Comparison of ENCODE assay signal across 36 cellular contexts in genomic region chr11:62306227-62306626, GRCh38. TPM values are rescaled to one million over a fixed set of nuclear protein-coding genes. Genes with fewer than 3 reads are reported as not detected.
"Had no signal": no experiment of that assay in that cellular context is flagged by ENCODE, and none has a peak within 500 bp of the region (broad histone marks: within the 10 kb centered on the region; RNA-seq: fewer than 3 reads in every experiment).

No MANE protein-coding gene starts in this region.

- H3K27ac ChIP-seq: colonic mucosa, esophagus squamous epithelium, heart right ventricle, prostate gland, right atrium auricular region, sigmoid colon, stomach, tibial artery, upper lobe of left lung had no signal

- ATAC-seq: effector memory CD8-positive, alpha-beta T cell; heart right ventricle; left lobe of liver; mucosa of descending colon; naive thymus-derived CD4-positive, alpha-beta T cell; stimulated activated effector memory CD8-positive, alpha-beta T cell treated with anti-CD3 and anti-CD28 coated beads, Interleukin-12 subunit alpha, Interleukin-12 subunit beta, amount 100 ng/mL, for 72 hours had no signal

- H3K36me3 Mint-ChIP-seq: mesothelial cell of epicardium; stimulated activated effector memory CD8-positive, alpha-beta T cell treated with anti-CD3 and anti-CD28 coated beads, Interleukin-12 subunit alpha, Interleukin-12 subunit beta, amount 100 ng/mL, for 72 hours had no signal

- H3K9me3 ChIP-seq: colonic mucosa, mucosa of descending colon, prostate gland, sigmoid colon, tibial artery had no signal

- DNase-seq: colonic mucosa; effector memory CD8-positive, alpha-beta T cell; erythroblast; esophagus squamous epithelium; foreskin melanocyte; glutamatergic neuron; heart right ventricle; hypothalamus; mesenchymal stem cell; mucosa of descending colon; naive thymus-derived CD4-positive, alpha-beta T cell; nucleus accumbens; sigmoid colon; stimulated activated CD4-positive, alpha-beta T cell treated with anti-CD3 and anti-CD28 coated beads, Interleukin-2, amount 100 ng/mL, for 24 hours; stimulated activated CD4-positive, alpha-beta T cell treated with anti-CD3 and anti-CD28 coated beads, Interleukin-4, amount 100 ng/mL, for 24 hours; stimulated activated naive CD4-positive, alpha-beta T cell treated with Interleukin-2 at 50 U/mL for 16 hours; stomach; tibial artery; upper lobe of left lung had no signal

- H3K9me3 Mint-ChIP-seq: dendritic cell treated with granulocyte-macrophage colony-stimulating factor and Interleukin-4, amounts not matched to agents 40 ng/mL and 50 ng/mL, for 4 days; effector memory CD8-positive, alpha-beta T cell; stimulated activated effector memory CD8-positive, alpha-beta T cell treated with anti-CD3 and anti-CD28 coated beads, Interleukin-12 subunit alpha, Interleukin-12 subunit beta, amount 100 ng/mL, for 72 hours had no signal

- H3K36me3 ChIP-seq: colonic mucosa, esophagus squamous epithelium, heart right ventricle, prostate gland, right atrium auricular region, sigmoid colon, stomach, tibial artery, upper lobe of left lung had no signal

- H3K27ac Mint-ChIP-seq: dendritic cell treated with granulocyte-macrophage colony-stimulating factor and Interleukin-4, amounts not matched to agents 40 ng/mL and 50 ng/mL, for 4 days; effector memory CD8-positive, alpha-beta T cell; mesothelial cell of epicardium; naive thymus-derived CD4-positive, alpha-beta T cell; nephron; stimulated activated effector memory CD8-positive, alpha-beta T cell treated with anti-CD3 and anti-CD28 coated beads, Interleukin-12 subunit alpha, Interleukin-12 subunit beta, amount 100 ng/mL, for 72 hours had no signal

- FAIRE-seq: endometrium, keratinocyte, urothelium cell line had no signal

- H3K27me3 ChIP-seq: colonic mucosa, right atrium auricular region had no signal

- H3K4me3 ChIP-seq: colonic mucosa, esophagus squamous epithelium, heart right ventricle, lung, mucosa of descending colon, prostate gland, right atrium auricular region, sigmoid colon, stomach, tibial artery, upper lobe of left lung had no signal

- H3K4me1 ChIP-seq: colonic mucosa, esophagus squamous epithelium, prostate gland, right atrium auricular region, stomach had no signal

- H3K4me3 Mint-ChIP-seq: dendritic cell treated with granulocyte-macrophage colony-stimulating factor and Interleukin-4, amounts not matched to agents 40 ng/mL and 50 ng/mL, for 4 days; effector memory CD8-positive, alpha-beta T cell; mesothelial cell of epicardium; naive thymus-derived CD4-positive, alpha-beta T cell; nephron; stimulated activated effector memory CD8-positive, alpha-beta T cell treated with anti-CD3 and anti-CD28 coated beads, Interleukin-12 subunit alpha, Interleukin-12 subunit beta, amount 100 ng/mL, for 72 hours had no signal

- H3K4me1 Mint-ChIP-seq: mesothelial cell of epicardium, nephron had no signal

RNA-seq across cellular contexts. Expression of gene SCGB1D4, which starts 7.4 kb away (rescaled TPM):
- total RNA-seq: chondrocyte; colonic mucosa; esophagus squamous epithelium; heart right ventricle; left lobe of liver; liver; lung; mesothelial cell of epicardium; mucosa of descending colon; naive thymus-derived CD4-positive, alpha-beta T cell; osteocyte; prostate gland; right atrium auricular region; sigmoid colon; skeletal muscle tissue; stomach; subcutaneous adipose tissue; temporal lobe; upper lobe of left lung had no signal
- polyA plus RNA-seq: heart right ventricle; keratinocyte; liver; lung; naive thymus-derived CD4-positive, alpha-beta T cell; sigmoid colon; stomach had no signal

RNA-seq across cellular contexts. Expression of gene SCGB2A2, which starts 36.3 kb away (rescaled TPM):
- total RNA-seq: chondrocyte; colonic mucosa; heart right ventricle; left lobe of liver; liver; lung; mesothelial cell of epicardium; mucosa of descending colon; naive thymus-derived CD4-positive, alpha-beta T cell; osteocyte; prostate gland; right atrium auricular region; sigmoid colon; skeletal muscle tissue; stomach; subcutaneous adipose tissue; temporal lobe; upper lobe of left lung had no signal
- polyA plus RNA-seq: heart right ventricle; keratinocyte; liver; lung; naive thymus-derived CD4-positive, alpha-beta T cell; sigmoid colon had no signal
